9 cellular contexts compared by ENCODE assay signal in genomic region chr17:44558349-44559287, GRCh38. TPM values are rescaled to one million over a fixed set of nuclear protein-coding genes. Genes with fewer than 3 reads are reported as not detected.
DNase-seq lines count a peak whose midpoint lies in the region; ATAC-seq, FAIRE-seq and TF ChIP-seq lines count a peak whose summit lies in the region.
"Had no signal": no experiment of that assay in that cellular context is flagged by ENCODE, and none has a peak within 500 bp of the region (broad histone marks: within the 10 kb centered on the region; RNA-seq: fewer than 3 reads in every experiment).

No MANE protein-coding gene starts in this region.

- peaks cover 48% of the 10 kb centered on the region for H3K27me3 ChIP-seq in iPS-18a (ENCODE audit: control insufficient read depth, insufficient read depth, low read length)
- H3K27me3 ChIP-seq in spleen (replicated peaks in 1 of 7) = peaks cover 0 to 87% (median 37%) of the 10 kb centered on the region in 7 donors

- no peaks in the 10 kb centered on the region for H3K9me3 ChIP-seq in iPS-18a (ENCODE audit: control insufficient read depth, low read depth, low read length)
- H3K9me3 ChIP-seq in spleen = no peaks in the 10 kb centered on the region

- peak overlapping the region; percentile 80 for H3K4me3 ChIP-seq in iPS-18a (ENCODE audit: low read length)
- peak overlapping the region in 7 of 8 donors; percentile 52 to 79 (median 68) for H3K4me3 ChIP-seq in spleen

- TF ChIP-seq POLR2A in GM12891 (IDR thresholded peaks at IDR 0.05; ENCODE audit: low read depth, low read length) = no peak
- TF ChIP-seq POLR2A in spleen (IDR thresholded peaks at IDR 0.05) = no peak

- DNase-seq in GM12891 (ENCODE audit: insufficient read length, low spot score) (no peak), spleen (no peak), HUDEP-2 (lab: John Stamatoyannopoulos, UW; ENCODE audit: unreplicated experiment in 76 of 76) (no peak), NOMO-1 (lab: John Stamatoyannopoulos, UW; ENCODE audit: unreplicated experiment in 2 of 2) (no peak), NCI-H1092 (lab: John Stamatoyannopoulos, UW) (no peak)
- no peak for DNase-seq in activated CD8-positive, alpha-beta T cell treated with anti-CD3 and anti-CD28 coated beads, Interleukin-2, amount 10 ng/mL, durations not matched to agents 7 days and 5 days

- H3K27me3 Mint-ChIP-seq in activated CD8-positive, alpha-beta T cell treated with anti-CD3 and anti-CD28 coated beads, Interleukin-2, amount 10 ng/mL, durations not matched to agents 7 days and 5 days (ENCODE audit: low read depth) = peaks cover 68% of the 10 kb centered on the region

- H3K9ac ChIP-seq in iPS-18a (ENCODE audit: low read length) = peak overlapping the region; percentile 62

- TF ChIP-seq CTCF in spleen (IDR thresholded peaks at IDR 0.05 in 8 of 11, conservative IDR thresholded peaks at IDR 0.05 in 3 of 11) = no peak

- H3K4me1 ChIP-seq in iPS-18a (ENCODE audit: control insufficient read depth, low read depth, low read length) (peaks cover 43% of the 10 kb centered on the region), spleen (peaks cover 3 to 48% (median 32%) of the 10 kb centered on the region in 6 donors)

- WGBS in spleen, 5 donors = 27 to 52% (median 37%) methylated on average over 59 to 83 of the region's 83 CpGs

- peak overlapping the region; percentile 18 for H3K27ac Mint-ChIP-seq in activated CD8-positive, alpha-beta T cell treated with anti-CD3 and anti-CD28 coated beads, Interleukin-2, amount 10 ng/mL, durations not matched to agents 7 days and 5 days

- intact Hi-C loops in spleen (cut with DNase I; ENCODE audit: low total_unique reads) = no loop called here

- no peak for ATAC-seq in activated CD8-positive, alpha-beta T cell treated with anti-CD3 and anti-CD28 coated beads, Interleukin-2, amount 10 ng/mL, durations not matched to agents 7 days and 5 days
- no peak for ATAC-seq in HG03469 (IDR thresholded peaks at IDR 0.05; ENCODE audit: unreplicated experiment)

- peak overlapping the region; percentile 50 for H3K4me3 Mint-ChIP-seq in activated CD8-positive, alpha-beta T cell treated with anti-CD3 and anti-CD28 coated beads, Interleukin-2, amount 10 ng/mL, durations not matched to agents 7 days and 5 days

- CTCF ChIA-PET in activated CD8-positive, alpha-beta T cell treated with anti-CD3 and anti-CD28 coated beads, Interleukin-2, amount 10 ng/mL, durations not matched to agents 7 days and 5 days (lab: Charles Lee) = interaction anchor here (1.9 kb wide), 1 partner anchor 8 kb away, joined by 4 read pairs; no protein-coding TSS in a partner anchor

- peaks cover 26% of the 10 kb centered on the region for H3K4me1 Mint-ChIP-seq in activated CD8-positive, alpha-beta T cell treated with anti-CD3 and anti-CD28 coated beads, Interleukin-2, amount 10 ng/mL, durations not matched to agents 7 days and 5 days (ENCODE audit: low read depth)

- H3K36me3 ChIP-seq in iPS-18a (ENCODE audit: control insufficient read depth, low read depth, low read length) (no peaks in the 10 kb centered on the region), spleen (no peaks in the 10 kb centered on the region)

- POLR2A ChIA-PET in activated CD8-positive, alpha-beta T cell treated with anti-CD3 and anti-CD28 coated beads, Interleukin-2, amount 10 ng/mL, durations not matched to agents 7 days and 5 days (lab: Charles Lee) = no interaction called here

- FAIRE-seq in GM12891 (lab: Jason Lieb, UNC) = peak; percentile 59

- peaks cover 8% of the 10 kb centered on the region for H3K36me3 Mint-ChIP-seq in activated CD8-positive, alpha-beta T cell treated with anti-CD3 and anti-CD28 coated beads, Interleukin-2, amount 10 ng/mL, durations not matched to agents 7 days and 5 days (ENCODE audit: low read depth)

- H3K27ac ChIP-seq in iPS-18a (ENCODE audit: low read length) (no peak overlapping the region), spleen (no peak overlapping the region)
- H3K27ac ChIP-seq: epithelial cell of prostate had no signal

- no peaks in the 10 kb centered on the region for H3K9me3 Mint-ChIP-seq in activated CD8-positive, alpha-beta T cell treated with anti-CD3 and anti-CD28 coated beads, Interleukin-2, amount 10 ng/mL, durations not matched to agents 7 days and 5 days (ENCODE audit: insufficient read depth)

TF ChIP-seq in GM12891, 5 proteins besides CTCF, POLR2A, EP300 and RAD21:
- no peak for TF ChIP-seq SPI1 (IDR thresholded peaks at IDR 0.05; ENCODE audit: low read depth, low read length)
- no peak for TF ChIP-seq POU2F2 (IDR thresholded peaks at IDR 0.05; ENCODE audit: low read depth, low read length)
- TF ChIP-seq TAF1 (IDR thresholded peaks at IDR 0.05; ENCODE audit: low read depth, low read length) = no peak
- TF ChIP-seq PAX5 (IDR thresholded peaks at IDR 0.05; ENCODE audit: insufficient read depth, low read length, severe bottlenecking) = no peak
- no peak for TF ChIP-seq POLR2AphosphoS5 (IDR thresholded peaks at IDR 0.05; ENCODE audit: low read depth, low read length)

RNA-seq across cellular contexts. Expression of gene FZD2, which starts 1.3 kb away (rescaled TPM):
- 0.33 TPM for polyA plus RNA-seq in GM12891 (2012; ENCODE audit: low read depth, missing spikeins)
- total RNA-seq in activated CD8-positive, alpha-beta T cell treated with anti-CD3 and anti-CD28 coated beads, Interleukin-2, amount 10 ng/mL, durations not matched to agents 7 days and 5 days = under 1 TPM; 0.26 to 0.29 TPM
- total RNA-seq in spleen = 1 to 10 TPM; 1.2 to 6.0 (median 3.1) TPM
- polyA plus RNA-seq in spleen = 1 to 10 TPM; 2.0 to 3.8 (median 2.2) TPM

RNA-seq across cellular contexts. Expression of gene GPATCH8, which starts 55.4 kb away (rescaled TPM):
- 15.9 TPM for polyA plus RNA-seq in GM12891 (2012; ENCODE audit: low read depth, missing spikeins)
- total RNA-seq in activated CD8-positive, alpha-beta T cell treated with anti-CD3 and anti-CD28 coated beads, Interleukin-2, amount 10 ng/mL, durations not matched to agents 7 days and 5 days = 10 to 100 TPM; 45.7 to 45.8 TPM
- total RNA-seq in spleen = 10 to 100 TPM; 48.4 to 66.3 (median 60.5) TPM
- 1 to 10 TPM; 4.8 to 9.1 (median 5.3) TPM for polyA plus RNA-seq in spleen
